9 cellular contexts compared by ENCODE assay signal in genomic region chr5:111320953-111321352, GRCh38.
"Had no signal": no experiment of that assay in that cellular context is flagged by ENCODE, and none has a peak within 500 bp of the region (broad histone marks: within the 10 kb centered on the region; RNA-seq: fewer than 3 reads in every experiment).

No MANE protein-coding gene starts in this region.

- H3K4me3 Mint-ChIP-seq: neural crest cell had no signal

- ATAC-seq: esophagus mucosa, heart right ventricle, left lung had no signal

- H3K4me3 ChIP-seq: heart right ventricle, left lung, tibial artery had no signal

- DNase-seq: activated CD4-positive, CD25-positive, alpha-beta regulatory T cell treated with anti-CD3 and anti-CD28 coated beads, Interleukin-2, amount 50 U/mL, for 72 hours; cerebellar nuclear complex; cortex of kidney; heart right ventricle; left lung; tibial artery had no signal

- H3K4me1 Mint-ChIP-seq: neural crest cell had no signal

- H3K27me3 ChIP-seq: heart right ventricle, left lung, tibial artery had no signal

- H3K36me3 ChIP-seq: heart right ventricle, left lung, tibial artery had no signal

- H3K9me3 ChIP-seq: left lung, tibial artery had no signal

- H3K27ac ChIP-seq: heart right ventricle, left lung, tibial artery, VCaP had no signal

- H3K4me1 ChIP-seq: heart right ventricle, left lung, tibial artery had no signal
